In genomic region chr1:19710825-19711611, GRCh38 we compare ENCODE assay signal across 16 cellular contexts. TPM values are rescaled to one million over a fixed set of nuclear protein-coding genes. Genes with fewer than 3 reads are reported as not detected.
A peak's percentile ranks its signal among the peaks of the same experiment; 100 is the strongest.
DNase-seq lines count a peak whose midpoint lies in the region; ATAC-seq and TF ChIP-seq lines count a peak whose summit lies in the region.
"Had no signal": no experiment of that assay in that cellular context is flagged by ENCODE, and none has a peak within 500 bp of the region (broad histone marks: within the 10 kb centered on the region; RNA-seq: fewer than 3 reads in every experiment).

No MANE protein-coding gene starts in this region.

- TF ChIP-seq CTCF in OCI-LY3 (IDR thresholded peaks at IDR 0.05; ENCODE audit: low read depth, low read length) (no peak), RWPE1 (conservative IDR thresholded peaks at IDR 0.05; ENCODE audit: low read depth) (no peak)

- no peaks in the 10 kb centered on the region for H3K9me3 Mint-ChIP-seq in activated CD4-positive, alpha-beta T cell treated with anti-CD3 and anti-CD28 coated beads for 36 hours (ENCODE audit: low read depth)
- H3K9me3 Mint-ChIP-seq in immature natural killer cell = no peaks in the 10 kb centered on the region
- H3K9me3 Mint-ChIP-seq: memory B cell had no signal

- H3K4me1 Mint-ChIP-seq in activated CD4-positive, alpha-beta T cell treated with anti-CD3 and anti-CD28 coated beads for 36 hours = peaks cover 43% of the 10 kb centered on the region
- H3K4me1 Mint-ChIP-seq in immature natural killer cell = peaks cover 2 to 5% of the 10 kb centered on the region in 2 donors

- POLR2A ChIA-PET in activated CD4-positive, alpha-beta T cell treated with anti-CD3 and anti-CD28 coated beads for 36 hours (lab: Charles Lee) = interaction anchor here (0.6 to 1.2 kb wide), 7 partner anchors 21 to 1730 kb away, joined by 3 to 5 read pairs (median 3); no protein-coding TSS in a partner anchor
- POLR2A ChIA-PET in RWPE1 (lab: Yijun Ruan, JAX; ENCODE audit: low non-redundant PET) = no interaction called here

- H3K27me3 ChIP-seq in OCI-LY3 (ENCODE audit: low read depth, low read length) = no peaks in the 10 kb centered on the region
- H3K27me3 ChIP-seq: foreskin keratinocyte had no signal

- peak overlapping the region; percentile 86 for H3K27ac ChIP-seq in OCI-LY3 (ENCODE audit: low read length)
- H3K27ac ChIP-seq in RWPE1 = no peak overlapping the region
- H3K27ac ChIP-seq: foreskin keratinocyte, skin epidermis had no signal

- peak overlapping the region; percentile 21 for H3K4me3 Mint-ChIP-seq in activated CD4-positive, alpha-beta T cell treated with anti-CD3 and anti-CD28 coated beads for 36 hours
- H3K4me3 Mint-ChIP-seq in immature natural killer cell = no peak overlapping the region
- H3K4me3 Mint-ChIP-seq: memory B cell had no signal

- intact Hi-C loops in activated CD4-positive, alpha-beta T cell treated with anti-CD3 and anti-CD28 coated beads for 36 hours (cut with DNase I, micrococcal nuclease) = loop anchor here (1.0 to 10.0 kb wide), 15 partner anchors 54 to 784 kb away; partner anchors contain the start of genes OTUD3 (in 2 of the 2), PLA2G2C (in 1 of the 2), TMCO4 (in 1 of the 2) and UBXN10 (in 1 of the 2)

- no peaks in the 10 kb centered on the region for H4K20me1 ChIP-seq in OCI-LY3 (ENCODE audit: insufficient read depth, low read length)

- peak overlapping the region; percentile 85 for H2AFZ ChIP-seq in OCI-LY3 (ENCODE audit: low read depth, low read length)

- peak overlapping the region; percentile 97 for H3K27ac Mint-ChIP-seq in activated CD4-positive, alpha-beta T cell treated with anti-CD3 and anti-CD28 coated beads for 36 hours
- no peak overlapping the region for H3K27ac Mint-ChIP-seq in immature natural killer cell
- H3K27ac Mint-ChIP-seq: memory B cell had no signal

- no peaks in the 10 kb centered on the region for H3K79me2 ChIP-seq in OCI-LY3 (ENCODE audit: low read length)

- peaks cover 5% of the 10 kb centered on the region for H3K36me3 ChIP-seq in OCI-LY3 (replicated peaks; ENCODE audit: low read depth, low read length)

- peak overlapping the region; percentile 68 for H3K4me2 ChIP-seq in OCI-LY3 (ENCODE audit: low read length)

- peak overlapping the region; percentile 25; the same call in 1 of the 2 replicates for H3K9ac ChIP-seq in OCI-LY3 (ENCODE audit: low read length)

- ATAC-seq in activated CD4-positive, alpha-beta T cell treated with anti-CD3 and anti-CD28 coated beads for 36 hours = peak; percentile 75
- ATAC-seq in GM21619 (IDR thresholded peaks at IDR 0.05; ENCODE audit: unreplicated experiment) = peak; percentile 60
- ATAC-seq: foreskin keratinocyte had no signal

- H3K27me3 Mint-ChIP-seq in activated CD4-positive, alpha-beta T cell treated with anti-CD3 and anti-CD28 coated beads for 36 hours = no peaks in the 10 kb centered on the region
- peaks cover 0 to 2% (median 0%) of the 10 kb centered on the region in 3 donors for H3K27me3 Mint-ChIP-seq in immature natural killer cell (ENCODE audit: low read depth in 3 of 3)
- H3K27me3 Mint-ChIP-seq: memory B cell had no signal

- H3K4me1 ChIP-seq in OCI-LY3 (ENCODE audit: low read length) = peaks cover 24% of the 10 kb centered on the region
- H3K4me1 ChIP-seq: foreskin keratinocyte had no signal

- no peaks in the 10 kb centered on the region for H3K9me3 ChIP-seq in OCI-LY3 (ENCODE audit: insufficient read depth, low read length)

- H3K4me3 ChIP-seq in OCI-LY3 (ENCODE audit: low read length) = peak overlapping the region; percentile 62
- H3K4me3 ChIP-seq: skin epidermis had no signal

- peak; percentile 74 for DNase-seq in activated CD4-positive, alpha-beta T cell treated with anti-CD3 and anti-CD28 coated beads for 36 hours
- no peak for DNase-seq in activated CD4-positive, alpha-beta T cell treated with anti-CD3 and anti-CD28 coated beads, Interleukin-2, amount 50 U/mL, for 1 hour
- DNase-seq in stimulated activated CD4-positive, alpha-beta T cell treated with anti-CD3 and anti-CD28 coated beads, Interleukin-1b, Interleukin-23, amount 100 ng/mL, for 48 hours = peak; percentile 63
- DNase-seq in immature natural killer cell (no peak), RWPE1 (ENCODE audit: low spot score) (no peak), NCI-H510A (lab: John Stamatoyannopoulos, UW) (no peak)
- DNase-seq: activated CD8-positive, alpha-beta memory T cell treated with anti-CD3 and anti-CD28 coated beads for 24 hours; foreskin keratinocyte; NCI-H1694 treated with DMSO at 0.1 percent for 48 hours; trophoblast cell had no signal

- CTCF ChIA-PET in activated CD4-positive, alpha-beta T cell treated with anti-CD3 and anti-CD28 coated beads for 36 hours (lab: Charles Lee) = interaction anchor here (0.6 to 1.3 kb wide), 6 partner anchors 49 to 1521 kb away, joined by 3 to 7 read pairs (median 4); no protein-coding TSS in a partner anchor
- CTCF ChIA-PET in RWPE1 (lab: Yijun Ruan, JAX) = interaction anchor here (0.6 kb wide), 2 partner anchors 28 to 50 kb away, joined by 4 read pairs; no protein-coding TSS in a partner anchor

- peaks cover 18% of the 10 kb centered on the region for H3K36me3 Mint-ChIP-seq in activated CD4-positive, alpha-beta T cell treated with anti-CD3 and anti-CD28 coated beads for 36 hours (ENCODE audit: low read depth)
- H3K36me3 Mint-ChIP-seq in immature natural killer cell = peaks cover 7 to 22% (median 20%) of the 10 kb centered on the region in 3 donors

RNA-seq across cellular contexts. Expression of gene HTR6, which starts 46.3 kb away (rescaled TPM):
- total RNA-seq in activated CD4-positive, alpha-beta T cell treated with anti-CD3 and anti-CD28 coated beads for 36 hours = 1 to 10 TPM; 1.1 to 1.6 TPM
- not detected for polyA plus RNA-seq in immature natural killer cell
- total RNA-seq: chondrocyte, foreskin keratinocyte, HT1080 had no signal
- polyA plus RNA-seq: foreskin keratinocyte had no signal

Comparison
In these comparisons a context has a peak if more than half of its experiments do, and no peak if none do; other contexts are left out.
1. DNase-seq: peak in activated CD4-positive, alpha-beta T cell treated with anti-CD3 and anti-CD28 coated beads for 36 hours (single experiment) and stimulated activated CD4-positive, alpha-beta T cell treated with anti-CD3 and anti-CD28 coated beads, Interleukin-1b, Interleukin-23, amount 100 ng/mL, for 48 hours (single experiment); none in activated CD4-positive, alpha-beta T cell treated with anti-CD3 and anti-CD28 coated beads, Interleukin-2, amount 50 U/mL, for 1 hour (single experiment), immature natural killer cell (0 of 3), RWPE1 (single experiment) and NCI-H510A (single experiment).